Comparison of ENCODE assay signal across 13 cellular contexts in the genomic region with DNA sequence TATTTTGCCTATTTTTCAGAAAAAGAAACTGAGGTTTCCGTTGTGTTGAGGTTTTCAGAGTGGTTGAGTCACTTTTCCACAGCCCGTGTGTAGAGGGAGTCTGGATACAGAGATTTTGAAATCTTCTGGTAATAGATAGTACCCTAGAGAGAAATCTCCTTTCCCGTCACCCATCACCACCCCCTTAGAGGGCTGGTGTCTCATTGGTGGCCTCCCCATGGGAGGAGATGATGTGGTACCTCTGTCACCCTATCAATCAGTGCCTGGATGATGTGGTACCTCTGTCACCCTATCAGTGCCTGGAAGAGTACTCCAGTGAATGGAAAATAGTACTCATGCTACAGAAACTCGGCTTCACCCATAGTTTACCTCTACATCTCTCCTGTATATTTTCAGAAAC. TPM values are rescaled to one million over a fixed set of nuclear protein-coding genes. Genes with fewer than 3 reads are reported as not detected.
DNase-seq lines count a peak whose midpoint lies in the region; ATAC-seq and TF ChIP-seq lines count a peak whose summit lies in the region.
"Had no signal": no experiment of that assay in that cellular context is flagged by ENCODE, and none has a peak within 500 bp of the region (broad histone marks: within the 10 kb centered on the region; RNA-seq: fewer than 3 reads in every experiment).

No MANE protein-coding gene starts in this region.

- intact Hi-C loops in heart right ventricle (cut with DNase I), result no loop called here
- intact Hi-C loops in Right ventricle myocardium superior (cut with DNase I), result no loop called here
- intact Hi-C loops in vagina (cut with DNase I), result no loop called here

- peaks cover 4% of the 10 kb centered on the region for H3K36me3 Mint-ChIP-seq in nephron (ENCODE audit: low read depth)

- WGBS in heart right ventricle, 2 donors, result 74 to 82% methylated on average over 4 of the region's 4 CpGs

- H3K4me3 Mint-ChIP-seq in nephron, result peak overlapping the region in 2 of 3 experiments; percentile 7 to 15

- no peak for TF ChIP-seq CTCF in heart right ventricle (IDR thresholded peaks at IDR 0.05)
- TF ChIP-seq CTCF in choroid plexus epithelial cell (conservative IDR thresholded peaks at IDR 0.05; ENCODE audit: low read depth, low read length), result no peak
- no peak for TF ChIP-seq CTCF in nephron (IDR thresholded peaks at IDR 0.05; ENCODE audit: unreplicated experiment in 3 of 3)
- TF ChIP-seq CTCF in vagina (IDR thresholded peaks at IDR 0.05), result no peak

- ATAC-seq in heart right ventricle (peak in 2 of 8 donors; percentile 11 to 21), Right ventricle myocardium superior (ENCODE audit: poor library complexity) (no peak), HG02870 (IDR thresholded peaks at IDR 0.05; ENCODE audit: unreplicated experiment) (no peak)
- ATAC-seq: K562 had no signal

- H3K4me1 Mint-ChIP-seq in nephron, result peaks cover 39% of the 10 kb centered on the region

- peaks cover 5 to 26% (median 17%) of the 10 kb centered on the region in 9 donors for H3K4me1 ChIP-seq in heart right ventricle
- peaks cover 19% of the 10 kb centered on the region for H3K4me1 ChIP-seq in vagina

- H3K27me3 Mint-ChIP-seq in nephron (ENCODE audit: low read depth), result peaks cover 12% of the 10 kb centered on the region

- H3K36me3 ChIP-seq in heart right ventricle, result no peaks in the 10 kb centered on the region
- no peaks in the 10 kb centered on the region for H3K36me3 ChIP-seq in vagina
- H3K36me3 ChIP-seq: BLaER1 had no signal

- H3K27me3 ChIP-seq in heart right ventricle, result no peaks in the 10 kb centered on the region
- no peaks in the 10 kb centered on the region for H3K27me3 ChIP-seq in vagina
- H3K27me3 ChIP-seq: BLaER1 had no signal

- TF ChIP-seq POLR2A in vagina (IDR thresholded peaks at IDR 0.05), result no peak

- peak overlapping the region; percentile 96 to 98 (median 97) for H3K27ac Mint-ChIP-seq in nephron

- H3K9me3 ChIP-seq in heart right ventricle, result peaks cover 0 to 5% (median 0%) of the 10 kb centered on the region in 11 donors
- H3K9me3 ChIP-seq in vagina, result no peaks in the 10 kb centered on the region
- H3K9me3 ChIP-seq: BLaER1 had no signal

- H3K4me3 ChIP-seq in heart right ventricle, result no peak overlapping the region
- H3K4me3 ChIP-seq in choroid plexus epithelial cell (ENCODE audit: low read depth, low read length), result no peak overlapping the region
- no peak overlapping the region for H3K4me3 ChIP-seq in vagina
- H3K4me3 ChIP-seq: BLaER1, K562, skin epidermis had no signal

- H3K27ac ChIP-seq in heart right ventricle, result peak overlapping the region in 8 of 10 donors; percentile 8 to 64 (median 42)
- H3K27ac ChIP-seq in vagina, result peak overlapping the region; percentile 34
- H3K27ac ChIP-seq: BLaER1 had no signal

- DNase-seq in heart right ventricle, result no peak
- DNase-seq in Right ventricle myocardium superior, result no peak
- peak; percentile 67 for DNase-seq in choroid plexus epithelial cell (ENCODE audit: low read depth)
- no peak for DNase-seq in vagina (ENCODE audit: extremely low spot score in 2 of 2)
- DNase-seq in activated CD4-positive, CD25-positive, alpha-beta regulatory T cell treated with anti-CD3 and anti-CD28 coated beads, Interleukin-2, amount 50 U/mL, for 72 hours, result no peak
- no peak for DNase-seq in COLO829 (ENCODE audit: low spot score)

- peaks cover 13% of the 10 kb centered on the region for H3K9me3 Mint-ChIP-seq in nephron

RNA-seq across cellular contexts. Expression of a gene that starts 42.2 kb away (rescaled TPM):
- total RNA-seq in heart right ventricle, result 10 to 100 TPM; 10.0 to 18.6 (median 11.8) TPM
- 10 to 100 TPM; 10.2 to 20.4 TPM for polyA plus RNA-seq in heart right ventricle
- 12.4 TPM for total RNA-seq in Right ventricle myocardium superior
- total RNA-seq in vagina, result 13.8 TPM
- total RNA-seq: endothelial cell of umbilical vein; K562; T-helper 2 cell treated with Interferon-gamma antibody and Interleukin-4, amounts not matched to agents 100 ng/mL and 5 ng/mL, for 36 hours had no signal
